8 cellular contexts compared by ENCODE assay signal in genomic region chr2:105746177-105747080, GRCh38. TPM values are rescaled to one million over a fixed set of nuclear protein-coding genes. Genes with fewer than 3 reads are reported as not detected.
A peak's percentile ranks its signal among the peaks of the same experiment; 100 is the strongest.
DNase-seq lines count a peak whose midpoint lies in the region; ATAC-seq and TF ChIP-seq lines count a peak whose summit lies in the region.

No MANE protein-coding gene starts in this region.

- no peak overlapping the region for H4K8ac ChIP-seq in neuronal stem cell (ENCODE audit: low read depth, low read length)

- no peak overlapping the region for H3K9ac ChIP-seq in neuronal stem cell (ENCODE audit: low read depth, low read length, poor library complexity)

- no peak overlapping the region for H4K91ac ChIP-seq in neuronal stem cell (ENCODE audit: low read depth, low read length, poor library complexity)

- DNase-seq in ELF-1 (ENCODE audit: low read depth, low spot score) (peak; percentile 75), Kasumi-1 (lab: John Stamatoyannopoulos, UW) (peak; percentile 65), neuronal stem cell (ENCODE audit: low spot score) (no peak), testis (peak; percentile 89), RKO (ENCODE audit: low spot score) (no peak)
- peak; percentile 70 for DNase-seq in activated CD8-positive, alpha-beta memory T cell treated with anti-CD3 and anti-CD28 coated beads, Interleukin-2, amount 50 U/mL, for 24 hours (ENCODE audit: extremely low read depth)

- H3K9me3 ChIP-seq in esophagus (ENCODE audit: control insufficient read depth in 2 of 2, insufficient read depth in 1 of 2, low read depth in 1 of 2, low read length in 1 of 2) (no peaks in the 10 kb centered on the region), neuronal stem cell (replicated peaks in 1 of 2; ENCODE audit: control insufficient read depth in 2 of 2, insufficient read depth in 1 of 2, low read depth in 1 of 2, low read length in 2 of 2) (peaks cover 0 to 21% of the 10 kb centered on the region in 2 donors), testis (no peaks in the 10 kb centered on the region)

- intact Hi-C loops in testis (cut with DNase I; ENCODE audit: low total_unique reads), result no loop called here

- H3K14ac ChIP-seq in neuronal stem cell (ENCODE audit: low read length), result no peak overlapping the region

- no peak overlapping the region for H2AK5ac ChIP-seq in neuronal stem cell (ENCODE audit: low read depth, low read length)

- peak overlapping the region; percentile 78 for H3K4me2 ChIP-seq in neuronal stem cell (ENCODE audit: insufficient read depth, low read length, poor library complexity, severe bottlenecking)

- no peak overlapping the region for H2BK5ac ChIP-seq in neuronal stem cell (ENCODE audit: low read length)

- no peak for TF ChIP-seq CTCF in testis (IDR thresholded peaks at IDR 0.05)

- no peak overlapping the region for H2BK15ac ChIP-seq in neuronal stem cell (ENCODE audit: low read length)

- peak; percentile 57 for ATAC-seq in GM21717 (IDR thresholded peaks at IDR 0.05; ENCODE audit: unreplicated experiment)

- H3K27ac ChIP-seq in esophagus (ENCODE audit: low read depth in 2 of 2, low read length in 1 of 2), result peak overlapping the region; percentile 91 to 93
- no peak overlapping the region for H3K27ac ChIP-seq in neuronal stem cell (replicated peaks; ENCODE audit: low read length)
- peak overlapping the region; percentile 87 to 89 for H3K27ac ChIP-seq in testis

- H3K18ac ChIP-seq in neuronal stem cell (ENCODE audit: low read length), result peak overlapping the region; percentile 25

- H2BK12ac ChIP-seq in neuronal stem cell (ENCODE audit: low read length), result no peak overlapping the region

- H2BK120ac ChIP-seq in neuronal stem cell (ENCODE audit: low read depth, low read length), result no peak overlapping the region

- H3K4ac ChIP-seq in neuronal stem cell (ENCODE audit: low read length), result no peak overlapping the region

- H3K4me1 ChIP-seq in esophagus (ENCODE audit: control insufficient read depth in 2 of 2, insufficient read depth in 2 of 2, low read length in 1 of 2) (peaks cover 3 to 11% of the 10 kb centered on the region in 2 donors), neuronal stem cell (ENCODE audit: control insufficient read depth in 2 of 2, insufficient read depth in 1 of 2, low read depth in 1 of 2, low read length in 2 of 2) (peaks cover 7 to 14% of the 10 kb centered on the region in 2 donors), testis (peaks cover 40% of the 10 kb centered on the region)

- 25 to 26% methylated on average over 23 of the region's 23 CpGs for WGBS in esophagus, 2 donors
- no CpG with 5 or more reads among the region's 23 CpGs for WGBS in neuronal stem cell (ENCODE audit: extremely low coverage in 2 of 2, insufficient read length in 2 of 2, insufficient replicate concordance in 1 of 2), 2 donors
- 27 to 33% methylated on average over 23 of the region's 23 CpGs for WGBS in testis, 2 donors

- H3K27me3 ChIP-seq in esophagus (ENCODE audit: control insufficient read depth in 1 of 2, insufficient read depth in 2 of 2, low read length in 2 of 2), result no peaks in the 10 kb centered on the region
- peaks cover 0 to 4% (median 0%) of the 10 kb centered on the region in 3 experiments for H3K27me3 ChIP-seq in neuronal stem cell (ENCODE audit: control insufficient read depth in 3 of 3, insufficient read depth in 3 of 3, low read depth in 1 of 3, low read length in 3 of 3)
- H3K27me3 ChIP-seq in testis, result no peaks in the 10 kb centered on the region

- H2AFZ ChIP-seq in neuronal stem cell (ENCODE audit: low read length), result no peak overlapping the region

- no peak for TF ChIP-seq POLR2A in testis (IDR thresholded peaks at IDR 0.05)

- peaks cover 12% of the 10 kb centered on the region for H3K79me1 ChIP-seq in neuronal stem cell (ENCODE audit: low read depth, low read length)

- H3K4me3 ChIP-seq in esophagus (ENCODE audit: low read depth in 1 of 2, low read length in 2 of 2) (peak overlapping the region; percentile 91 to 97), neuronal stem cell (ENCODE audit: low read length in 2 of 2) (peak overlapping the region; percentile 62 to 92), testis (peak overlapping the region; percentile 85)

- H3K23ac ChIP-seq in neuronal stem cell (ENCODE audit: low read depth, low read length, poor library complexity), result no peak overlapping the region

- H3K36me3 ChIP-seq in esophagus (ENCODE audit: control insufficient read depth in 2 of 2, insufficient read depth in 2 of 2, low read length in 1 of 2), result peaks cover 0 to 5% of the 10 kb centered on the region in 2 donors
- H3K36me3 ChIP-seq in neuronal stem cell (replicated peaks in 1 of 2; ENCODE audit: control insufficient read depth in 2 of 2, insufficient read depth in 2 of 2, low read length in 2 of 2), result peaks cover 0 to 51% of the 10 kb centered on the region in 2 donors
- H3K36me3 ChIP-seq in testis (ENCODE audit: low read depth, missing control alignments), result no peaks in the 10 kb centered on the region

RNA-seq across cellular contexts. Expression of gene NCK2, which starts 1.7 kb away (rescaled TPM):
- polyA plus RNA-seq in esophagus (10 to 100 TPM; 55.2 to 72.3 TPM), testis (ENCODE audit: insufficient read depth, low read depth, low replicate concordance) (67.7 TPM)
- polyA plus RNA-seq in neuronal stem cell (2013, experiment 1 of 2), result 37.1 TPM
- 37.6 TPM for polyA plus RNA-seq in neuronal stem cell (2013, experiment 2 of 2)
- total RNA-seq in testis, result 100 to 1,000 TPM; 105 to 168 TPM

Comparison
In these comparisons a context has a peak if more than half of its experiments do, and no peak if none do; other contexts are left out.
1. DNase-seq: peak in ELF-1 (single experiment), Kasumi-1 (2 of 2), activated CD8-positive, alpha-beta memory T cell treated with anti-CD3 and anti-CD28 coated beads, Interleukin-2, amount 50 U/mL, for 24 hours (single experiment) and testis (single experiment); none in neuronal stem cell (single experiment) and RKO (single experiment).
2. Peak in every context shown above with its lines, with median percentiles within 50 percentile points of each other: H3K4me3 ChIP-seq.